Comparison of ENCODE assay signal across 21 cellular contexts in genomic region chr10:8221481-8221880, GRCh38.
"Had no signal": no experiment of that assay in that cellular context is flagged by ENCODE, and none has a peak within 500 bp of the region (broad histone marks: within the 10 kb centered on the region; RNA-seq: fewer than 3 reads in every experiment).

No MANE protein-coding gene starts in this region.

- H3K27me3 ChIP-seq: gastroesophageal sphincter, ovary, upper lobe of left lung had no signal

- H3K9me3 ChIP-seq: gastroesophageal sphincter, ovary, upper lobe of left lung had no signal

- DNase-seq: activated CD4-positive, alpha-beta T cell treated with anti-CD3 and anti-CD28 coated beads for 48 hours; activated CD4-positive, alpha-beta T cell treated with anti-CD3 and anti-CD28 coated beads, Interleukin-2, amount 50 U/mL, for 48 hours; activated CD8-positive, alpha-beta memory T cell treated with anti-CD3 and anti-CD28 coated beads for 24 hours; activated effector memory CD4-positive, alpha-beta T cell treated with Interleukin-2 at 50 U/mL for 16 hours; activated naive CD4-positive, alpha-beta T cell treated with Interleukin-2 at 50 U/mL for 16 hours; anterior cingulate cortex; effector memory CD8-positive, alpha-beta T cell; head of caudate nucleus; midbrain; naive thymus-derived CD4-positive, alpha-beta T cell; ovary; retina; stimulated activated CD4-positive, alpha-beta T cell treated with anti-CD3 and anti-CD28 coated beads, Interleukin-2, amount 100 ng/mL, for 48 hours; stimulated activated naive CD4-positive, alpha-beta T cell treated with Interleukin-2 at 50 U/mL for 16 hours; substantia nigra; SW 1271; T-helper 9 cell; upper lobe of left lung had no signal

- H3K4me1 ChIP-seq: gastroesophageal sphincter, upper lobe of left lung had no signal

- H3K4me3 ChIP-seq: gastroesophageal sphincter, ovary had no signal

- ATAC-seq: activated CD4-positive, CD25-positive, alpha-beta regulatory T cell treated with anti-CD3 and anti-CD28 coated beads, Interleukin-2, amount 50 U/mL, for 24 hours; effector memory CD8-positive, alpha-beta T cell; gastroesophageal sphincter; naive thymus-derived CD4-positive, alpha-beta T cell had no signal

- H3K27ac ChIP-seq: gastroesophageal sphincter, ovary, upper lobe of left lung, VCaP had no signal

- H3K36me3 ChIP-seq: gastroesophageal sphincter, ovary, upper lobe of left lung had no signal
